In the genomic region with DNA sequence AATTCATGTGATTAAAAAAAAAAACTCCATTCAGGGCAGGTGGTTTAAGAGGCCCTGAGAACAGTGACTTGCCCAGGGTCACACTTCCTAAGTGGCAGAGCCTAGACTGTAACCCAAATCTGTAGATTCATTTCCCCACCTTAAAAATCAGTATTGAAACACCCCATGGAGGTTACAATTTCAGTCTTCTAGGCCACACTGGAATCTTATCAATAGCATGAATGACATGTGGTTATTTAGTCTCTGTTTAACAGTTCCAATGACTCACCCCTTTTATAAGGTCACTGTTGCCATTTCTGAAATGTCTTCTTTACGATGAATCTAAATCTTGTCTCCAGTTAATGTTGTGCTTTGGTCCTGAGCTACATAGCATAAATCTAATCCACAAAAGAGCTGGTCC, we compare ENCODE assay signal across 16 cellular contexts.
DNase-seq lines count a peak whose midpoint lies in the region; ATAC-seq and TF ChIP-seq lines count a peak whose summit lies in the region.
"Had no signal": no experiment of that assay in that cellular context is flagged by ENCODE, and none has a peak within 500 bp of the region (broad histone marks: within the 10 kb centered on the region; RNA-seq: fewer than 3 reads in every experiment).

No MANE protein-coding gene starts in this region.

- no peak overlapping the region for H3K4me3 Mint-ChIP-seq in activated CD4-positive, alpha-beta T cell treated with anti-CD3 and anti-CD28 coated beads for 36 hours
- H3K4me3 Mint-ChIP-seq in natural killer cell treated with Interleukin-12 subunit alpha and Interleukin-12 subunit beta and Interleukin-15 and Interleukin-18, amount 100 ng/mL, for 72 hours: no peak overlapping the region
- H3K4me3 Mint-ChIP-seq in natural killer cell: no peak overlapping the region
- no peak overlapping the region for H3K4me3 Mint-ChIP-seq in stimulated activated naive CD8-positive, alpha-beta T cell treated with anti-CD3 and anti-CD28 coated beads, Interleukin-15, Interleukin-2, amounts not matched to agents 100 ng/mL and 50 ng/mL, for 24 hours
- H3K4me3 Mint-ChIP-seq: CD4-positive, alpha-beta memory T cell had no signal

- intact Hi-C loops in activated CD4-positive, alpha-beta T cell treated with anti-CD3 and anti-CD28 coated beads for 36 hours (cut with DNase I, micrococcal nuclease): loop anchor here in 1 of 2 experiments (10.0 kb wide), 1 partner anchor 134 kb away; no protein-coding TSS in a partner anchor
- intact Hi-C loops in natural killer cell (cut with micrococcal nuclease): no loop called here

- H3K27me3 ChIP-seq in SJCRH30: no peaks in the 10 kb centered on the region

- no peak for TF ChIP-seq CTCF in natural killer cell (IDR thresholded peaks at IDR 0.05)
- TF ChIP-seq CTCF in VCaP (conservative IDR thresholded peaks at IDR 0.05): no peak

- H3K4me1 Mint-ChIP-seq in activated CD4-positive, alpha-beta T cell treated with anti-CD3 and anti-CD28 coated beads for 36 hours: peaks cover 26% of the 10 kb centered on the region
- H3K4me1 Mint-ChIP-seq in natural killer cell treated with Interleukin-12 subunit alpha and Interleukin-12 subunit beta and Interleukin-15 and Interleukin-18, amount 100 ng/mL, for 72 hours (ENCODE audit: low read depth in 2 of 2): no peaks in the 10 kb centered on the region
- H3K4me1 Mint-ChIP-seq in natural killer cell: no peaks in the 10 kb centered on the region
- peaks cover 32% of the 10 kb centered on the region for H3K4me1 Mint-ChIP-seq in stimulated activated naive CD8-positive, alpha-beta T cell treated with anti-CD3 and anti-CD28 coated beads, Interleukin-15, Interleukin-2, amounts not matched to agents 100 ng/mL and 50 ng/mL, for 24 hours (ENCODE audit: low read depth)

- CTCF ChIA-PET in activated CD4-positive, alpha-beta T cell treated with anti-CD3 and anti-CD28 coated beads for 36 hours (lab: Charles Lee): interaction anchor here (0.6 to 1.4 kb wide), 3 partner anchors 10 to 132 kb away, joined by 3 to 4 read pairs (median 3); no protein-coding TSS in a partner anchor

- peak; percentile 15 for DNase-seq in activated CD4-positive, alpha-beta T cell treated with anti-CD3 and anti-CD28 coated beads for 36 hours
- DNase-seq in activated CD4-positive, alpha-beta T cell treated with anti-CD3 and anti-CD28 coated beads for 1 hour: no peak
- DNase-seq in natural killer cell treated with Interleukin-12 subunit alpha and Interleukin-12 subunit beta and Interleukin-15 and Interleukin-18, amount 100 ng/mL, for 72 hours (ENCODE audit: low spot score): no peak
- no peak for DNase-seq in natural killer cell
- DNase-seq in HPDE6-E6E7 (ENCODE audit: extremely low spot score): no peak
- DNase-seq in SJCRH30: no peak
- DNase-seq: 8988T; CD4-positive, alpha-beta memory T cell; GM23248; HCEC 1CT; KBM-7; NCI-H1417 treated with DMSO at 0.1 percent for 48 hours; NCI-H1930; NCI-H526 treated with DMSO at 0.1 percent for 48 hours had no signal

- H3K27me3 Mint-ChIP-seq in activated CD4-positive, alpha-beta T cell treated with anti-CD3 and anti-CD28 coated beads for 36 hours: peaks cover 2% of the 10 kb centered on the region
- no peaks in the 10 kb centered on the region for H3K27me3 Mint-ChIP-seq in natural killer cell treated with Interleukin-12 subunit alpha and Interleukin-12 subunit beta and Interleukin-15 and Interleukin-18, amount 100 ng/mL, for 72 hours
- peaks cover 0 to 3% of the 10 kb centered on the region in 2 donors for H3K27me3 Mint-ChIP-seq in natural killer cell (ENCODE audit: low read depth in 2 of 2)
- H3K27me3 Mint-ChIP-seq in stimulated activated naive CD8-positive, alpha-beta T cell treated with anti-CD3 and anti-CD28 coated beads, Interleukin-15, Interleukin-2, amounts not matched to agents 100 ng/mL and 50 ng/mL, for 24 hours: no peaks in the 10 kb centered on the region
- H3K27me3 Mint-ChIP-seq: CD4-positive, alpha-beta memory T cell had no signal

- POLR2A ChIA-PET in activated CD4-positive, alpha-beta T cell treated with anti-CD3 and anti-CD28 coated beads for 36 hours (lab: Charles Lee): interaction anchor here (0.7 kb wide), 1 partner anchor 9 kb away, joined by 3 read pairs; no protein-coding TSS in a partner anchor

- no peaks in the 10 kb centered on the region for H3K9me3 ChIP-seq in SJCRH30 (replicated peaks)

- H3K36me3 ChIP-seq in SJCRH30: no peaks in the 10 kb centered on the region

- H3K27ac Mint-ChIP-seq in activated CD4-positive, alpha-beta T cell treated with anti-CD3 and anti-CD28 coated beads for 36 hours: no peak overlapping the region
- H3K27ac Mint-ChIP-seq in natural killer cell treated with Interleukin-12 subunit alpha and Interleukin-12 subunit beta and Interleukin-15 and Interleukin-18, amount 100 ng/mL, for 72 hours: no peak overlapping the region
- no peak overlapping the region for H3K27ac Mint-ChIP-seq in natural killer cell
- H3K27ac Mint-ChIP-seq in stimulated activated naive CD8-positive, alpha-beta T cell treated with anti-CD3 and anti-CD28 coated beads, Interleukin-15, Interleukin-2, amounts not matched to agents 100 ng/mL and 50 ng/mL, for 24 hours: peak overlapping the region; percentile 45
- H3K27ac Mint-ChIP-seq: CD4-positive, alpha-beta memory T cell had no signal

- peak; percentile 95 for ATAC-seq in activated CD4-positive, alpha-beta T cell treated with anti-CD3 and anti-CD28 coated beads for 36 hours
- peak; percentile 24 to 74 for ATAC-seq in natural killer cell treated with Interleukin-12 subunit alpha and Interleukin-12 subunit beta and Interleukin-15 and Interleukin-18, amount 100 ng/mL, for 72 hours
- ATAC-seq in natural killer cell: no peak

- H3K4me3 ChIP-seq in SJCRH30: no peak overlapping the region
- H3K4me3 ChIP-seq: GM23248 had no signal

- H3K9me3 Mint-ChIP-seq in activated CD4-positive, alpha-beta T cell treated with anti-CD3 and anti-CD28 coated beads for 36 hours (ENCODE audit: low read depth): no peaks in the 10 kb centered on the region
- no peaks in the 10 kb centered on the region for H3K9me3 Mint-ChIP-seq in natural killer cell treated with Interleukin-12 subunit alpha and Interleukin-12 subunit beta and Interleukin-15 and Interleukin-18, amount 100 ng/mL, for 72 hours
- no peaks in the 10 kb centered on the region for H3K9me3 Mint-ChIP-seq in natural killer cell
- no peaks in the 10 kb centered on the region for H3K9me3 Mint-ChIP-seq in stimulated activated naive CD8-positive, alpha-beta T cell treated with anti-CD3 and anti-CD28 coated beads, Interleukin-15, Interleukin-2, amounts not matched to agents 100 ng/mL and 50 ng/mL, for 24 hours
- H3K9me3 Mint-ChIP-seq: CD4-positive, alpha-beta memory T cell had no signal

- H3K4me1 ChIP-seq in SJCRH30: no peaks in the 10 kb centered on the region

- H3K27ac ChIP-seq in VCaP: peak overlapping the region; percentile 17; the same call in 1 of the 2 replicates
- no peak overlapping the region for H3K27ac ChIP-seq in SJCRH30
- H3K27ac ChIP-seq: GM23248 had no signal

- no peaks in the 10 kb centered on the region for H3K36me3 Mint-ChIP-seq in activated CD4-positive, alpha-beta T cell treated with anti-CD3 and anti-CD28 coated beads for 36 hours (ENCODE audit: low read depth)
- H3K36me3 Mint-ChIP-seq in natural killer cell treated with Interleukin-12 subunit alpha and Interleukin-12 subunit beta and Interleukin-15 and Interleukin-18, amount 100 ng/mL, for 72 hours: no peaks in the 10 kb centered on the region
- no peaks in the 10 kb centered on the region for H3K36me3 Mint-ChIP-seq in natural killer cell
- H3K36me3 Mint-ChIP-seq in stimulated activated naive CD8-positive, alpha-beta T cell treated with anti-CD3 and anti-CD28 coated beads, Interleukin-15, Interleukin-2, amounts not matched to agents 100 ng/mL and 50 ng/mL, for 24 hours (ENCODE audit: low read depth): no peaks in the 10 kb centered on the region
- H3K36me3 Mint-ChIP-seq: CD4-positive, alpha-beta memory T cell had no signal

Comparison
In these comparisons a context has a peak if more than half of its experiments do, and no peak if none do; other contexts are left out.
1. ATAC-seq: peak in activated CD4-positive, alpha-beta T cell treated with anti-CD3 and anti-CD28 coated beads for 36 hours (single experiment) and natural killer cell treated with Interleukin-12 subunit alpha and Interleukin-12 subunit beta and Interleukin-15 and Interleukin-18, amount 100 ng/mL, for 72 hours (2 of 2); none in natural killer cell (0 of 3).